ENCODE assay signal across 18 cellular contexts in the genomic region with DNA sequence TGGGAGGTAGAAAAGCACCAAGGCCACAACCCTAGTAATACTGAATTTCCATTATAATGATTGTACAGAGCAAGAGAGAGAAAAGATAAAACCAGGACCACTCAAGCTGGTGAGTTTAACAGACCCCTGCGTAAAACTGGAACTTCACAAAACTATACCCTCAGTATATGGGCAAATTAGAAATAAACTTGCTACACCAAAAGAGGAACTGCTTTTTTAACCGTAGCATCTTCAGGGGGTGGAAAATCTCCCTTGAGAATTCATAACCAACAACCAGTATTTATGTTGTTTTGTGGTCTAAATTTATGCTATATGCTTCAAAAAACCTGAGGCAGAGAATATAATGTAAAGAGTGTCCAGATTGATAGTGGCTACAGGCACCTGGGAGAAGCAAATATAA.
DNase-seq lines count a peak whose midpoint lies in the region; ATAC-seq and TF ChIP-seq lines count a peak whose summit lies in the region.
"Had no signal": no experiment of that assay in that cellular context is flagged by ENCODE, and none has a peak within 500 bp of the region (broad histone marks: within the 10 kb centered on the region; RNA-seq: fewer than 3 reads in every experiment).

No MANE protein-coding gene starts in this region.

- no peaks in the 10 kb centered on the region for H3K9me3 ChIP-seq in uterus
- H3K9me3 ChIP-seq: Caco-2, pancreas, Peyer's patch had no signal

- H3K27me3 ChIP-seq in uterus, result no peaks in the 10 kb centered on the region
- H3K27me3 ChIP-seq: pancreas, Peyer's patch had no signal

- no peak overlapping the region for H3K27ac ChIP-seq in uterus
- H3K27ac ChIP-seq: pancreas, Peyer's patch had no signal

- TF ChIP-seq POLR2A in Raji (IDR thresholded peaks at IDR 0.05; ENCODE audit: insufficient read depth, low read depth, low read length), result peak; percentile 25; the same call in 1 of the 2 replicates
- no peak for TF ChIP-seq POLR2A in GM18505 (IDR thresholded peaks at IDR 0.05; ENCODE audit: borderline replicate concordance, extremely low read depth, insufficient read depth, insufficient read length)
- no peak for TF ChIP-seq POLR2A in uterus (IDR thresholded peaks at IDR 0.05)

- ATAC-seq in GM19351 (IDR thresholded peaks at IDR 0.05; ENCODE audit: unreplicated experiment) (peak; percentile 55), HG03175 (IDR thresholded peaks at IDR 0.05; ENCODE audit: unreplicated experiment) (peak; percentile 53), GM18505 (IDR thresholded peaks at IDR 0.05; ENCODE audit: unreplicated experiment) (no peak)
- ATAC-seq: activated CD4-positive, alpha-beta T cell treated with anti-CD3 and anti-CD28 coated beads for 36 hours; pancreas; T-cell had no signal

- H3K4me3 ChIP-seq in uterus, result no peak overlapping the region
- H3K4me3 ChIP-seq: pancreas, Peyer's patch had no signal

- intact Hi-C loops in uterus (cut with DNase I; ENCODE audit: low total_unique reads), result no loop called here

- no peaks in the 10 kb centered on the region for H3K4me1 ChIP-seq in uterus
- H3K4me1 ChIP-seq: Caco-2, Peyer's patch had no signal

- TF ChIP-seq CTCF in uterus (IDR thresholded peaks at IDR 0.05), result no peak

- H3K36me3 ChIP-seq in uterus, result no peaks in the 10 kb centered on the region
- H3K36me3 ChIP-seq: pancreas, Peyer's patch had no signal

- DNase-seq in CD1c-positive myeloid dendritic cell (ENCODE audit: extremely low spot score) (peak; percentile 22), dedifferentiated amniotic fluid mesenchymal stem cell (ENCODE audit: extremely low spot score) (no peak), amniotic stem cell (lab: John Stamatoyannopoulos, UW) (no peak), uterus (no peak)
- DNase-seq: activated CD4-positive, alpha-beta T cell treated with anti-CD3 and anti-CD28 coated beads for 36 hours; Caco-2; GOT3; kidney glomerular epithelial cell; NCI-H1694 treated with DMSO at 0.1 percent for 48 hours; NCI-H510A treated with DMSO at 0.1 percent for 48 hours; pancreas; Peyer's patch; small intestine; T-cell had no signal
